12 cellular contexts compared by ENCODE assay signal in genomic region chr16:31330553-31330890, GRCh38. TPM values are rescaled to one million over a fixed set of nuclear protein-coding genes. Genes with fewer than 3 reads are reported as not detected.
DNase-seq lines count a peak whose midpoint lies in the region; ATAC-seq and TF ChIP-seq lines count a peak whose summit lies in the region.
"Had no signal": no experiment of that assay in that cellular context is flagged by ENCODE, and none has a peak within 500 bp of the region (broad histone marks: within the 10 kb centered on the region; RNA-seq: fewer than 3 reads in every experiment).

No MANE protein-coding gene starts in this region.

- H2BK5ac ChIP-seq in mesendoderm (ENCODE audit: low read length): no peak overlapping the region

- no peak overlapping the region for H3K9ac ChIP-seq in mesendoderm (ENCODE audit: low read length)

- no peaks in the 10 kb centered on the region for H3K36me3 ChIP-seq in CD4-positive, CD25-positive, alpha-beta regulatory T cell (ENCODE audit: control insufficient read depth, insufficient read depth, low read length)
- H3K36me3 ChIP-seq in Caco-2 (ENCODE audit: control insufficient read depth, insufficient read depth, low read length) (no peaks in the 10 kb centered on the region), mesendoderm (ENCODE audit: control insufficient read depth, insufficient read depth, low read length) (no peaks in the 10 kb centered on the region)

- H3K27me3 Mint-ChIP-seq in CD4-positive, CD25-positive, alpha-beta regulatory T cell: peaks cover 30% of the 10 kb centered on the region
- peaks cover 20% of the 10 kb centered on the region for H3K27me3 Mint-ChIP-seq in Caco-2 (ENCODE audit: insufficient read depth, unreplicated experiment)
- peaks cover 3% of the 10 kb centered on the region for H3K27me3 Mint-ChIP-seq in activated naive CD8-positive, alpha-beta T cell treated with anti-CD3 and anti-CD28 coated beads, Interleukin-2, amount 10 ng/mL, durations not matched to agents 7 days and 5 days
- peaks cover 10 to 19% (median 17%) of the 10 kb centered on the region in 3 donors for H3K27me3 Mint-ChIP-seq in naive B cell

- intact Hi-C loops in Caco-2 (cut with micrococcal nuclease; ENCODE audit: unreplicated experiment): loop anchor here (5.0 kb wide), 1 partner anchor 113 kb away; the partner anchor contains the start of gene PYDC1

- H3K18ac ChIP-seq in mesendoderm (ENCODE audit: low read length): no peak overlapping the region

- H3K79me2 ChIP-seq in mesendoderm (ENCODE audit: control insufficient read depth, insufficient read depth, low read length): no peaks in the 10 kb centered on the region

- no peak overlapping the region for H4K8ac ChIP-seq in mesendoderm (ENCODE audit: low read depth, low read length)

- H3K4me1 ChIP-seq in CD4-positive, CD25-positive, alpha-beta regulatory T cell (ENCODE audit: control insufficient read depth, insufficient read depth, low read length, poor library complexity, severe bottlenecking): no peaks in the 10 kb centered on the region
- no peaks in the 10 kb centered on the region for H3K4me1 ChIP-seq in Caco-2
- H3K4me1 ChIP-seq in mesendoderm (ENCODE audit: control insufficient read depth, low read depth, low read length): peaks cover 2% of the 10 kb centered on the region

- H3K4ac ChIP-seq in mesendoderm (ENCODE audit: low read depth, low read length): no peak overlapping the region

- no peak overlapping the region for H3K23ac ChIP-seq in mesendoderm (ENCODE audit: low read length)

- no peaks in the 10 kb centered on the region for H3K27me3 ChIP-seq in CD4-positive, CD25-positive, alpha-beta regulatory T cell (ENCODE audit: control insufficient read depth, insufficient read depth, low read length)
- H3K27me3 ChIP-seq in Caco-2 (replicated peaks; ENCODE audit: control insufficient read depth, insufficient read depth, low read length): no peaks in the 10 kb centered on the region
- H3K27me3 ChIP-seq in mesendoderm (ENCODE audit: insufficient read depth, low read length, poor library complexity): peaks cover 4% of the 10 kb centered on the region

- H3K36me3 Mint-ChIP-seq in CD4-positive, CD25-positive, alpha-beta regulatory T cell: peaks cover 3% of the 10 kb centered on the region
- peaks cover 6% of the 10 kb centered on the region for H3K36me3 Mint-ChIP-seq in Caco-2 (ENCODE audit: insufficient read depth, unreplicated experiment)
- H3K36me3 Mint-ChIP-seq in activated naive CD8-positive, alpha-beta T cell treated with anti-CD3 and anti-CD28 coated beads, Interleukin-2, amount 10 ng/mL, durations not matched to agents 7 days and 5 days: peaks cover 9% of the 10 kb centered on the region
- peaks cover 4 to 6% of the 10 kb centered on the region in 2 donors for H3K36me3 Mint-ChIP-seq in naive B cell

- peaks cover 0 to 13% (median 5%) of the 10 kb centered on the region in 4 donors for H3K4me1 Mint-ChIP-seq in CD4-positive, CD25-positive, alpha-beta regulatory T cell
- peaks cover 11% of the 10 kb centered on the region for H3K4me1 Mint-ChIP-seq in Caco-2 (ENCODE audit: low read depth, unreplicated experiment)
- peaks cover 27% of the 10 kb centered on the region for H3K4me1 Mint-ChIP-seq in activated naive CD8-positive, alpha-beta T cell treated with anti-CD3 and anti-CD28 coated beads, Interleukin-2, amount 10 ng/mL, durations not matched to agents 7 days and 5 days
- peaks cover 18 to 22% (median 20%) of the 10 kb centered on the region in 3 donors for H3K4me1 Mint-ChIP-seq in naive B cell

- no peak for ATAC-seq in CD4-positive, CD25-positive, alpha-beta regulatory T cell (ENCODE audit: low read depth in 2 of 2)
- no peak for ATAC-seq in activated naive CD8-positive, alpha-beta T cell treated with anti-CD3 and anti-CD28 coated beads, Interleukin-2, amount 10 ng/mL, durations not matched to agents 7 days and 5 days (ENCODE audit: low read depth)
- ATAC-seq in naive B cell (ENCODE audit: low read depth in 2 of 2) (no peak), HG02571 (IDR thresholded peaks at IDR 0.05; ENCODE audit: unreplicated experiment) (no peak)

- no peaks in the 10 kb centered on the region for H3K79me1 ChIP-seq in mesendoderm (ENCODE audit: low read length)

- no CpG with 5 or more reads among the region's 8 CpGs for WGBS in mesendoderm (ENCODE audit: extremely low coverage, insufficient coverage, low lambda C conversion rate)

- H3K27ac ChIP-seq in CD4-positive, CD25-positive, alpha-beta regulatory T cell (ENCODE audit: insufficient read depth, low read length, poor library complexity, severe bottlenecking): no peak overlapping the region
- no peak overlapping the region for H3K27ac ChIP-seq in mesendoderm (ENCODE audit: low read depth, low read length)

- H3K9me3 ChIP-seq in CD4-positive, CD25-positive, alpha-beta regulatory T cell (ENCODE audit: control insufficient read depth in 2 of 2, low read length in 2 of 2): no peaks in the 10 kb centered on the region
- no peaks in the 10 kb centered on the region for H3K9me3 ChIP-seq in Caco-2

- no peak overlapping the region for H2BK15ac ChIP-seq in mesendoderm (replicated peaks; ENCODE audit: low read depth)

- CTCF ChIA-PET in Caco-2 (lab: Charles Lee): no interaction called here

- no peak for TF ChIP-seq CTCF in Caco-2 (IDR thresholded peaks at IDR 0.05; ENCODE audit: insufficient read depth in 1 of 2, low read depth in 1 of 2, low read length in 1 of 2, severe bottlenecking in 1 of 2, unreplicated experiment in 1 of 2)

- H4K5ac ChIP-seq in mesendoderm (ENCODE audit: low read length): no peak overlapping the region

- H2BK120ac ChIP-seq in mesendoderm (ENCODE audit: low read depth, low read length): no peak overlapping the region

- no TSS peak for BruUV-seq in Caco-2 (replicated peaks; lab: Mats Ljungman, UMichigan)

- no peak for DNase-seq in CD4-positive, CD25-positive, alpha-beta regulatory T cell
- DNase-seq in Caco-2: no peak
- no peak for DNase-seq in activated naive CD8-positive, alpha-beta T cell treated with anti-CD3 and anti-CD28 coated beads, Interleukin-2, amount 10 ng/mL, durations not matched to agents 7 days and 5 days
- no peak for DNase-seq in naive B cell
- no peak for DNase-seq in NCI-H2107 (lab: John Stamatoyannopoulos, UW)
- no peak for DNase-seq in mesendoderm
- DNase-seq: EL, HCEC 1CT, IMR-90, islet precursor cell, midbrain had no signal

- POLR2A ChIA-PET in Caco-2 (lab: Charles Lee): no interaction called here
- POLR2A ChIA-PET in activated naive CD8-positive, alpha-beta T cell treated with anti-CD3 and anti-CD28 coated beads, Interleukin-2, amount 10 ng/mL, durations not matched to agents 7 days and 5 days (lab: Charles Lee): interaction anchor here (0.6 to 1.5 kb wide), 3 partner anchors 76 to 150 kb away, joined by 4 to 5 read pairs (median 4); partner anchors contain the start of genes ARMC5 and FUS

- no peak overlapping the region for H3K56ac ChIP-seq in mesendoderm (ENCODE audit: low read length)

- H3K9me3 Mint-ChIP-seq in CD4-positive, CD25-positive, alpha-beta regulatory T cell: peaks cover 0 to 3% (median 0%) of the 10 kb centered on the region in 7 donors
- H3K9me3 Mint-ChIP-seq in Caco-2 (ENCODE audit: unreplicated experiment) (peaks cover 5% of the 10 kb centered on the region), naive B cell (peaks cover 0 to 2% (median 0%) of the 10 kb centered on the region in 7 donors)
- H3K9me3 Mint-ChIP-seq in activated naive CD8-positive, alpha-beta T cell treated with anti-CD3 and anti-CD28 coated beads, Interleukin-2, amount 10 ng/mL, durations not matched to agents 7 days and 5 days: no peaks in the 10 kb centered on the region

- peak overlapping the region in 3 of 4 donors; percentile 81 to 93 (median 84) for H3K4me3 Mint-ChIP-seq in CD4-positive, CD25-positive, alpha-beta regulatory T cell
- H3K4me3 Mint-ChIP-seq in Caco-2 (ENCODE audit: unreplicated experiment) (peak overlapping the region; percentile 4), naive B cell (peak overlapping the region; percentile 73 to 94 (median 86))
- peak overlapping the region; percentile 85 for H3K4me3 Mint-ChIP-seq in activated naive CD8-positive, alpha-beta T cell treated with anti-CD3 and anti-CD28 coated beads, Interleukin-2, amount 10 ng/mL, durations not matched to agents 7 days and 5 days

- no peak overlapping the region for H2AK5ac ChIP-seq in mesendoderm (ENCODE audit: low read length)

- H3K4me2 ChIP-seq in mesendoderm (ENCODE audit: low read length): no peak overlapping the region

- no peak overlapping the region for H3K4me3 ChIP-seq in CD4-positive, CD25-positive, alpha-beta regulatory T cell (ENCODE audit: low read depth, low read length)
- no peak overlapping the region for H3K4me3 ChIP-seq in Caco-2 (ENCODE audit: low read depth, low read length)
- no peak overlapping the region for H3K4me3 ChIP-seq in mesendoderm (ENCODE audit: low read length)

- H3K27ac Mint-ChIP-seq in CD4-positive, CD25-positive, alpha-beta regulatory T cell: peak overlapping the region in 1 of 3 donors; percentile 13
- H3K27ac Mint-ChIP-seq in Caco-2 (ENCODE audit: unreplicated experiment) (no peak overlapping the region), naive B cell (peak overlapping the region in 4 of 6 donors; percentile 17 to 83 (median 80))
- H3K27ac Mint-ChIP-seq in activated naive CD8-positive, alpha-beta T cell treated with anti-CD3 and anti-CD28 coated beads, Interleukin-2, amount 10 ng/mL, durations not matched to agents 7 days and 5 days: peak overlapping the region; percentile 89

RNA-seq across cellular contexts. Expression of gene ITGAX, which starts 24.5 kb away (rescaled TPM):
- total RNA-seq in CD4-positive, CD25-positive, alpha-beta regulatory T cell: 1.9 TPM
- polyA plus RNA-seq in CD4-positive, CD25-positive, alpha-beta regulatory T cell: under 1 TPM in 1 of 4 donors, not detected in 3; 0.47 TPM
- total RNA-seq in Caco-2 (2022): not detected in 2 replicates
- total RNA-seq in activated naive CD8-positive, alpha-beta T cell treated with anti-CD3 and anti-CD28 coated beads, Interleukin-2, amount 10 ng/mL, durations not matched to agents 7 days and 5 days: 10 to 100 TPM; 26.4 to 26.7 TPM
- 1 to 10 TPM in 2 of 6 donors, under 1 TPM in 2, not detected in 2; 0.57 to 1.1 (median 0.91) TPM for polyA plus RNA-seq in naive B cell (ENCODE audit: low read depth in 6 of 6)
- polyA plus RNA-seq in mesendoderm (2013, experiment 1 of 2): 0.07 TPM
- polyA plus RNA-seq in mesendoderm (2013, experiment 2 of 2): 0.08 TPM

Comparison
In these comparisons a context has a peak if more than half of its experiments do, and no peak if none do; other contexts are left out.
1. H3K4me3 Mint-ChIP-seq: peak in every context shown above with its lines; median percentile 86 in naive B cell; 85 in activated naive CD8-positive, alpha-beta T cell treated with anti-CD3 and anti-CD28 coated beads, Interleukin-2, amount 10 ng/mL, durations not matched to agents 7 days and 5 days; 84 in CD4-positive, CD25-positive, alpha-beta regulatory T cell; 4 in Caco-2.